In genomic region chr3:198018416-198018815, GRCh38 we compare ENCODE assay signal across 28 cellular contexts.
"Had no signal": no experiment of that assay in that cellular context is flagged by ENCODE, and none has a peak within 500 bp of the region (broad histone marks: within the 10 kb centered on the region; RNA-seq: fewer than 3 reads in every experiment).

No MANE protein-coding gene starts in this region.

- H3K4me3 ChIP-seq: colonic mucosa, coronary artery, dorsolateral prefrontal cortex, esophagus muscularis mucosa, esophagus squamous epithelium, gastrocnemius medialis, gastroesophageal sphincter, heart left ventricle, heart right ventricle had no signal

- FAIRE-seq: colon, endometrium, endothelial cell of umbilical vein, frontal cortex had no signal

- H3K27me3 ChIP-seq: colonic mucosa, dorsolateral prefrontal cortex, esophagus muscularis mucosa, esophagus squamous epithelium, foreskin keratinocyte, gastrocnemius medialis, gastroesophageal sphincter, heart left ventricle, heart right ventricle had no signal

- H3K36me3 ChIP-seq: colonic mucosa, gastrocnemius medialis had no signal

- H3K4me1 ChIP-seq: colonic mucosa, esophagus muscularis mucosa, esophagus squamous epithelium, foreskin keratinocyte, gastrocnemius medialis, gastroesophageal sphincter, heart left ventricle, heart right ventricle had no signal

- H3K27ac ChIP-seq: colonic mucosa, coronary artery, dorsolateral prefrontal cortex, epithelial cell of prostate, esophagus muscularis mucosa, esophagus squamous epithelium, foreskin keratinocyte, gastrocnemius medialis, gastroesophageal sphincter, heart left ventricle, heart right ventricle had no signal

- DNase-seq: colonic mucosa; cortex of kidney; dermis blood vessel endothelial cell; dorsolateral prefrontal cortex; effector CD4-positive, alpha-beta T cell; effector CD8-positive, alpha-beta T cell; effector memory CD4-positive, alpha-beta T cell; effector memory CD8-positive, alpha-beta T cell; endodermal cell; erythroblast; esophagus squamous epithelium; foreskin fibroblast; foreskin keratinocyte; foreskin melanocyte; gastrocnemius medialis; glutamatergic neuron; head of caudate nucleus; heart left ventricle; heart right ventricle had no signal

- ATAC-seq: effector memory CD8-positive, alpha-beta T cell; esophagus mucosa; foreskin keratinocyte; gastrocnemius medialis; gastroesophageal sphincter; heart left ventricle; heart right ventricle had no signal

- H3K9me3 ChIP-seq: colonic mucosa, esophagus muscularis mucosa, esophagus squamous epithelium, gastrocnemius medialis, gastroesophageal sphincter, heart left ventricle, heart right ventricle had no signal
